In genomic region chr17:41792835-41793748, GRCh38 we compare ENCODE assay signal across 7 cellular contexts. TPM values are rescaled to one million over a fixed set of nuclear protein-coding genes. Genes with fewer than 3 reads are reported as not detected.
DNase-seq lines count a peak whose midpoint lies in the region; ATAC-seq and TF ChIP-seq lines count a peak whose summit lies in the region.

No MANE protein-coding gene starts in this region.

- intact Hi-C loops in testis (cut with DNase I; ENCODE audit: low total_unique reads) (loop anchor here (10.0 kb wide), 1 partner anchor 58 kb away; the partner anchor contains the start of gene HAP1), A673 (cut with micrococcal nuclease; ENCODE audit: unreplicated experiment) (no loop called here)

- H3K9ac ChIP-seq in HUES6 (ENCODE audit: low read length) (peak overlapping the region; percentile 86), iPS-15b (ENCODE audit: low read depth, low read length) (no peak overlapping the region)

- H3K36me3 ChIP-seq in HUES6 (ENCODE audit: control insufficient read depth, insufficient read depth, low read length): no peaks in the 10 kb centered on the region
- H3K36me3 ChIP-seq in iPS-15b (ENCODE audit: control insufficient read depth, insufficient read depth, low read length): no peaks in the 10 kb centered on the region
- no peaks in the 10 kb centered on the region for H3K36me3 ChIP-seq in testis (ENCODE audit: low read depth, missing control alignments)
- no peaks in the 10 kb centered on the region for H3K36me3 ChIP-seq in A673 (ENCODE audit: insufficient read depth, low read length, poor library complexity, severe bottlenecking)

- TF ChIP-seq CTCF in VCaP (conservative IDR thresholded peaks at IDR 0.05) (no peak), testis (IDR thresholded peaks at IDR 0.05) (no peak), A673 (conservative IDR thresholded peaks at IDR 0.05; ENCODE audit: low read depth, low read length) (no peak)

- H3K27ac ChIP-seq in HUES6 (ENCODE audit: low read depth, low read length) (peak overlapping the region; percentile 62; the same call in 1 of the 2 replicates), VCaP (peak overlapping the region; percentile 63), testis (peak overlapping the region; percentile 50 to 56), A673 (ENCODE audit: low read depth, low read length, poor library complexity, severe bottlenecking) (no peak overlapping the region)

- no peak for TF ChIP-seq POLR2A in testis (IDR thresholded peaks at IDR 0.05)

- POLR2A ChIA-PET in A673 (lab: Charles Lee; ENCODE audit: low non-redundant PET): no interaction called here

- CTCF ChIA-PET in A673 (lab: Charles Lee): no interaction called here

- H3K4me1 ChIP-seq in HUES6 (ENCODE audit: control insufficient read depth, insufficient read depth, low read length): peaks cover 22% of the 10 kb centered on the region
- H3K4me1 ChIP-seq in iPS-15b (ENCODE audit: control insufficient read depth, insufficient read depth, low read length): peaks cover 8% of the 10 kb centered on the region
- H3K4me1 ChIP-seq in testis: peaks cover 22% of the 10 kb centered on the region
- no peaks in the 10 kb centered on the region for H3K4me1 ChIP-seq in A673 (ENCODE audit: insufficient read depth, low read length, poor library complexity, severe bottlenecking)

- H3K4me3 ChIP-seq in HUES6 (ENCODE audit: low read depth, low read length) (peak overlapping the region; percentile 53), iPS-15b (ENCODE audit: low read depth, low read length) (peak overlapping the region; percentile 43), testis (no peak overlapping the region), A673 (ENCODE audit: low read depth, low read length, poor library complexity, severe bottlenecking) (no peak overlapping the region)

- ATAC-seq in GM19324 (IDR thresholded peaks at IDR 0.05; ENCODE audit: low FRiP score, unreplicated experiment): no peak

- DNase-seq in testis (peak; percentile 68), NCI-H774 (lab: John Stamatoyannopoulos, UW) (no peak), A673 (ENCODE audit: low spot score) (no peak)

- H3K9me3 ChIP-seq in HUES6 (ENCODE audit: control insufficient read depth, insufficient read depth, low read depth, low read length) (no peaks in the 10 kb centered on the region), iPS-15b (ENCODE audit: control insufficient read depth, insufficient read depth, low read length) (no peaks in the 10 kb centered on the region), testis (no peaks in the 10 kb centered on the region), A673 (ENCODE audit: low read depth, low read length, poor library complexity, severe bottlenecking) (no peaks in the 10 kb centered on the region)

- 30 to 54% methylated on average over 10 to 21 of the region's 21 CpGs for WGBS in testis, 2 donors

- no TSS peak for BruUV-seq in A673 (replicated peaks; lab: Mats Ljungman, UMichigan)

- H3K27me3 ChIP-seq in HUES6 (ENCODE audit: control insufficient read depth, insufficient read depth, low read length) (peaks cover 53% of the 10 kb centered on the region), iPS-15b (ENCODE audit: control insufficient read depth, insufficient read depth, low read length) (peaks cover 48% of the 10 kb centered on the region), testis (no peaks in the 10 kb centered on the region), A673 (replicated peaks; ENCODE audit: insufficient read depth, low read depth, low read length, poor library complexity) (no peaks in the 10 kb centered on the region)

RNA-seq across cellular contexts. Expression of gene JUP, which starts 6.6 kb away (rescaled TPM):
- 10 to 100 TPM; 36.8 to 38.9 TPM for total RNA-seq in testis
- polyA plus RNA-seq in testis (ENCODE audit: insufficient read depth, low read depth, low replicate concordance): 22.5 TPM
- 15.7 and 25.2 TPM in 2 replicates for total RNA-seq in A673 (2021)

RNA-seq across cellular contexts. Expression of gene P3H4, which starts 18.7 kb away (rescaled TPM):
- 10 to 100 TPM in 1 of 2 donors, 1 to 10 TPM in 1; 9.9 to 13.9 TPM for total RNA-seq in testis
- 6.9 TPM for polyA plus RNA-seq in testis (ENCODE audit: insufficient read depth, low read depth, low replicate concordance)
- total RNA-seq in A673 (2021): 5.9 and 6.6 TPM in 2 replicates

RNA-seq across cellular contexts. Expression of gene FKBP10, which starts 19.7 kb away (rescaled TPM):
- 10 to 100 TPM; 31.4 to 36.5 TPM for total RNA-seq in testis
- 37.8 TPM for polyA plus RNA-seq in testis (ENCODE audit: insufficient read depth, low read depth, low replicate concordance)
- 30.0 and 43.6 TPM in 2 replicates for total RNA-seq in A673 (2021)

RNA-seq across cellular contexts. Expression of gene NT5C3B, which starts 42.9 kb away (rescaled TPM):
- total RNA-seq in testis (10 to 100 TPM; 61.9 to 74.3 TPM), A673 (2021) (46.7 and 50.7 TPM in 2 replicates)
- polyA plus RNA-seq in testis (ENCODE audit: insufficient read depth, low read depth, low replicate concordance): 214 TPM

RNA-seq across cellular contexts. Expression of gene KLHL10, which starts 44.5 kb away (rescaled TPM):
- total RNA-seq in testis (10 to 100 TPM; 31.8 to 76.3 TPM), A673 (2021) (not detected in 2 replicates)
- 130 TPM for polyA plus RNA-seq in testis (ENCODE audit: insufficient read depth, low read depth, low replicate concordance)

Comparison
In these comparisons a context has a peak if more than half of its experiments do, and no peak if none do; other contexts are left out.
1. H3K4me3 ChIP-seq: peak in HUES6 (single experiment) and iPS-15b (single experiment); none in testis (0 of 2) and A673 (single experiment).